In genomic region chr15:90086868-90087268, GRCh38 we compare ENCODE assay signal across 8 cellular contexts. TPM values are rescaled to one million over a fixed set of nuclear protein-coding genes. Genes with fewer than 3 reads are reported as not detected.
DNase-seq lines count a peak whose midpoint lies in the region; ATAC-seq and TF ChIP-seq lines count a peak whose summit lies in the region.

No MANE protein-coding gene starts in this region.

- CTCF ChIA-PET in HEK293T (lab: Yijun Ruan, JAX), result interaction anchor here (1.0 to 1.9 kb wide), 6 partner anchors 11 to 188 kb away, joined by 3 to 6 read pairs (median 3); partner anchors contain the start of gene IDH2
- CTCF ChIA-PET in SK-N-SH (lab: Yijun Ruan, JAX), result interaction anchor here (0.6 to 2.9 kb wide), 5 partner anchors 10 to 192 kb away, joined by 3 to 12 read pairs (median 3); no protein-coding TSS in a partner anchor

- ATAC-seq in left lung (peak; percentile 76), HG03342 (IDR thresholded peaks at IDR 0.05; ENCODE audit: unreplicated experiment) (no peak)

- H3K9ac ChIP-seq in SK-N-SH, result no peak overlapping the region

- peak; percentile 77 for TF ChIP-seq CTCF in SK-N-SH (IDR thresholded peaks at IDR 0.05)
- TF ChIP-seq CTCF in astrocyte of the cerebellum (IDR thresholded peaks at IDR 0.05; ENCODE audit: low read depth, low read length, missing control alignments), result peak; percentile 74
- peak; percentile 41 to 81 for TF ChIP-seq CTCF in left lung (IDR thresholded peaks at IDR 0.05)
- TF ChIP-seq CTCF in thyroid gland (IDR thresholded peaks at IDR 0.05), result peak; percentile 6 to 67 (median 52)

- TF ChIP-seq POLR2A in thyroid gland (IDR thresholded peaks at IDR 0.05), result no peak

- intact Hi-C loops in left lung (cut with DNase I) (no loop called here), thyroid gland (cut with DNase I) (loop anchor here (10.0 kb wide), 1 partner anchor 322 kb away; no protein-coding TSS in a partner anchor)

- in situ Hi-C loops in Caki2 (cut with HindIII; ENCODE audit: low pct_unique_long_range_greater_than_20kb, low sequenced_read_pairs), result no loop called here
- in situ Hi-C loops in astrocyte of the cerebellum (cut with HindIII; ENCODE audit: low sequenced_read_pairs), result no loop called here

- H3K9me2 ChIP-seq in SK-N-SH, result no peaks in the 10 kb centered on the region

- WGBS in SK-N-SH (ENCODE audit: low lambda C conversion rate), result 86% methylated on average over 7 of the region's 7 CpGs
- 88 to 94% methylated on average over 5 to 7 of the region's 7 CpGs for WGBS in thyroid gland, 2 donors

- TF ChIP-seq EP300 in SK-N-SH (IDR thresholded peaks at IDR 0.05; ENCODE audit: borderline replicate concordance in 1 of 2, low read depth in 1 of 2, low read length in 1 of 2), result no peak

- DNase-seq in Caki2 (ENCODE audit: low read depth) (peak; percentile 28), HEK293T (ENCODE audit: extremely low spot score) (peak; percentile 76), SK-N-SH (peak; percentile 77), astrocyte of the cerebellum (ENCODE audit: low read depth) (no peak), left lung (no peak), thyroid gland (peak; percentile 37 to 50), midbrain (lab: John Stamatoyannopoulos, UW) (no peak)

- H3K4me3 ChIP-seq in SK-N-SH (ENCODE audit: low read depth in 2 of 2, low read length in 1 of 2), result no peak overlapping the region; a peak in 1 of 4 replicates
- no peak overlapping the region for H3K4me3 ChIP-seq in astrocyte of the cerebellum (ENCODE audit: low read depth, low read length)
- H3K4me3 ChIP-seq in left lung, result no peak overlapping the region
- no peak overlapping the region for H3K4me3 ChIP-seq in thyroid gland (replicated peaks in 1 of 3)

- no peaks in the 10 kb centered on the region for H3K9me3 ChIP-seq in SK-N-SH
- no peaks in the 10 kb centered on the region for H3K9me3 ChIP-seq in left lung
- no peaks in the 10 kb centered on the region for H3K9me3 ChIP-seq in thyroid gland

- H3K79me2 ChIP-seq in SK-N-SH (ENCODE audit: insufficient read depth), result no peaks in the 10 kb centered on the region

- H3K4me2 ChIP-seq in SK-N-SH, result no peak overlapping the region

- POLR2A ChIA-PET in HEK293T (lab: Yijun Ruan, JAX), result interaction anchor here (1.5 kb wide), 1 partner anchor 12 kb away, joined by 4 read pairs; no protein-coding TSS in a partner anchor
- POLR2A ChIA-PET in SK-N-SH (lab: Yijun Ruan, JAX), result no interaction called here

- H2AFZ ChIP-seq in SK-N-SH (ENCODE audit: low read depth), result no peak overlapping the region

- H3F3A ChIP-seq in SK-N-SH (replicated peaks; ENCODE audit: insufficient read depth), result no peaks in the 10 kb centered on the region

- H3K36me3 ChIP-seq in SK-N-SH (replicated peaks in 1 of 2; ENCODE audit: control insufficient read depth in 1 of 2, insufficient read depth in 2 of 2, low read length in 1 of 2), result peaks cover 5 to 6% of the 10 kb centered on the region in 2 experiments
- H3K36me3 ChIP-seq in left lung, result peaks cover 0 to 89% of the 10 kb centered on the region in 2 donors
- peaks cover 19 to 24% of the 10 kb centered on the region in 2 donors for H3K36me3 ChIP-seq in thyroid gland

- H3K4me1 ChIP-seq in SK-N-SH (ENCODE audit: control insufficient read depth in 1 of 2, insufficient read depth in 2 of 2, low read depth in 1 of 2, low read length in 1 of 2) (no peaks in the 10 kb centered on the region), left lung (peaks cover 0 to 15% of the 10 kb centered on the region in 2 donors), thyroid gland (no peaks in the 10 kb centered on the region)

- H3K27ac ChIP-seq in SK-N-SH (ENCODE audit: low read depth in 2 of 2, low read length in 1 of 2) (no peak overlapping the region), left lung (no peak overlapping the region), thyroid gland (no peak overlapping the region)

- H3K27me3 ChIP-seq in SK-N-SH (ENCODE audit: insufficient read depth) (no peaks in the 10 kb centered on the region), left lung (no peaks in the 10 kb centered on the region), thyroid gland (no peaks in the 10 kb centered on the region)

- peak; percentile 69 for TF ChIP-seq RAD21 in SK-N-SH (IDR thresholded peaks at IDR 0.05; ENCODE audit: low read length)

- no peaks in the 10 kb centered on the region for H4K20me1 ChIP-seq in SK-N-SH (ENCODE audit: insufficient read depth)

TF ChIP-seq in HEK293T, 16 proteins besides CTCF, POLR2A, EP300 and RAD21:
- TF ChIP-seq FOXA1 (IDR thresholded peaks at IDR 0.05) (no peak), FOXM1 (IDR thresholded peaks at IDR 0.05; ENCODE audit: borderline replicate concordance) (no peak), SUZ12 (IDR thresholded peaks at IDR 0.05) (no peak), L3MBTL2 (conservative IDR thresholded peaks at IDR 0.05) (no peak), BHLHE40 (IDR thresholded peaks at IDR 0.05; ENCODE audit: borderline replicate concordance) (no peak), HDGF (IDR thresholded peaks at IDR 0.05; ENCODE audit: borderline replicate concordance) (no peak), TARDBP (IDR thresholded peaks at IDR 0.05) (no peak), ELF4 (IDR thresholded peaks at IDR 0.05) (no peak), NFRKB (IDR thresholded peaks at IDR 0.05) (no peak), ZNF384 (IDR thresholded peaks at IDR 0.05) (no peak), FOXK2 (IDR thresholded peaks at IDR 0.05) (no peak), SP1 (IDR thresholded peaks at IDR 0.05) (no peak), ARNT (IDR thresholded peaks at IDR 0.05) (no peak), LEF1 (IDR thresholded peaks at IDR 0.05; ENCODE audit: borderline replicate concordance) (no peak), CTBP1 (IDR thresholded peaks at IDR 0.05; ENCODE audit: borderline replicate concordance) (no peak)
- TF ChIP-seq, protein P1, sequence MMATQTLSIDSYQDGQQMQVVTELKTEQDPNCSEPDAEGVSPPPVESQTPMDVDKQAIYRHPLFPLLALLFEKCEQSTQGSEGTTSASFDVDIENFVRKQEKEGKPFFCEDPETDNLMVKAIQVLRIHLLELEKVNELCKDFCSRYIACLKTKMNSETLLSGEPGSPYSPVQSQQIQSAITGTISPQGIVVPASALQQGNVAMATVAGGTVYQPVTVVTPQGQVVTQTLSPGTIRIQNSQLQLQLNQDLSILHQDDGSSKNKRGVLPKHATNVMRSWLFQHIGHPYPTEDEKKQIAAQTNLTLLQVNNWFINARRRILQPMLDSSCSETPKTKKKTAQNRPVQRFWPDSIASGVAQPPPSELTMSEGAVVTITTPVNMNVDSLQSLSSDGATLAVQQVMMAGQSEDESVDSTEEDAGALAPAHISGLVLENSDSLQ (IDR thresholded peaks at IDR 0.05), result no peak

TF ChIP-seq in SK-N-SH, 30 proteins besides CTCF, POLR2A, EP300 and RAD21:
- TF ChIP-seq, protein P2, sequence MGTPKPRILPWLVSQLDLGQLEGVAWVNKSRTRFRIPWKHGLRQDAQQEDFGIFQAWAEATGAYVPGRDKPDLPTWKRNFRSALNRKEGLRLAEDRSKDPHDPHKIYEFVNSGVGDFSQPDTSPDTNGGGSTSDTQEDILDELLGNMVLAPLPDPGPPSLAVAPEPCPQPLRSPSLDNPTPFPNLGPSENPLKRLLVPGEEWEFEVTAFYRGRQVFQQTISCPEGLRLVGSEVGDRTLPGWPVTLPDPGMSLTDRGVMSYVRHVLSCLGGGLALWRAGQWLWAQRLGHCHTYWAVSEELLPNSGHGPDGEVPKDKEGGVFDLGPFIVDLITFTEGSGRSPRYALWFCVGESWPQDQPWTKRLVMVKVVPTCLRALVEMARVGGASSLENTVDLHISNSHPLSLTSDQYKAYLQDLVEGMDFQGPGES (IDR thresholded peaks at IDR 0.05; ENCODE audit: low read depth, low read length), result no peak
- peak; percentile 48 for TF ChIP-seq SMC3 (IDR thresholded peaks at IDR 0.05; ENCODE audit: low read depth, low read length)

RNA-seq across cellular contexts. Expression of gene IDH2, which starts 15.4 kb away (rescaled TPM):
- total RNA-seq in Caki2 (2014; rRNA removed; shearing (Covaris generic); ENCODE audit: low replicate concordance), result 73.8 and 74.2 TPM in 2 replicates
- 24.7 and 25.2 TPM in 2 replicates for polyA plus RNA-seq in SK-N-SH (2012; rRNA removed)
- polyA plus RNA-seq in SK-N-SH (2012; cell fraction: cytosol; rRNA removed), result 12.0 and 19.2 TPM in 2 replicates
- polyA plus RNA-seq in SK-N-SH (2012; cell fraction: nucleus; rRNA removed), result 15.3 TPM in 2 replicates
- total RNA-seq in left lung, result 10 to 100 TPM; 92.7 to 95.3 TPM
- total RNA-seq in thyroid gland, result 10 to 100 TPM; 29.4 to 49.6 (median 33.5) TPM

Comparison
In these comparisons a context has a peak if more than half of its experiments do, and no peak if none do; other contexts are left out.
1. DNase-seq: peak in Caki2 (single experiment), HEK293T (single experiment), SK-N-SH (single experiment) and thyroid gland (2 of 2); none in astrocyte of the cerebellum (single experiment), left lung (0 of 2) and midbrain (single experiment).
2. Peak in every context shown above with its lines, with median percentiles within 50 percentile points of each other: CTCF ChIP-seq.